10 cellular contexts compared by ENCODE assay signal in the genomic region with DNA sequence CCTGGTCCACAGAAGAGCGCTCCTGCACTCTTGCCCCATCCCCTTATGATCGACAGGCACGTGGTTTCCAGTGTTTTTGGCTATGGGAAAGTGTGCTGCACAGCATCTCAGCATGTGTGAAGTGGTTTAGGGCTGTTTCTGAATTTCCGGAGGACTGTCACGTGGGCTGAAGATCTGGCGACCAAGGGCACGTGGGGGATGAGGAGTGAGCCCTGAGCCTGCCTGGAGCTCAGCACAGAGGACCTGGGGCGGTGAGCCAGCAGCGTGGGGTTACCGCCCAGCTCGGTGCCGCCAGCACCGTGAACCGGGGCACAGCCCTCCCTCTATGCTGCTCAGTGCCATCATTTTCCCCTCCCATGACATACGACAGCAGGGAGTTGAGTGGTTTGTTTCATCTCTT.
DNase-seq lines count a peak whose midpoint lies in the region; ATAC-seq and TF ChIP-seq lines count a peak whose summit lies in the region.
"Had no signal": no experiment of that assay in that cellular context is flagged by ENCODE, and none has a peak within 500 bp of the region (broad histone marks: within the 10 kb centered on the region; RNA-seq: fewer than 3 reads in every experiment).

No MANE protein-coding gene starts in this region.

- H3K9ac ChIP-seq in Karpas-422 (ENCODE audit: low read length) = no peak overlapping the region

- no peaks in the 10 kb centered on the region for H3K36me3 ChIP-seq in BE2C
- H3K36me3 ChIP-seq in Karpas-422 (ENCODE audit: insufficient read depth, low read length) = no peaks in the 10 kb centered on the region

- ATAC-seq in GM19023 (IDR thresholded peaks at IDR 0.05; ENCODE audit: unreplicated experiment) = no peak
- ATAC-seq in HG02571 (IDR thresholded peaks at IDR 0.05; ENCODE audit: unreplicated experiment) = no peak

- no peaks in the 10 kb centered on the region for H3K79me2 ChIP-seq in Karpas-422 (ENCODE audit: low read length)

- no peaks in the 10 kb centered on the region for H4K20me1 ChIP-seq in Karpas-422 (ENCODE audit: insufficient read depth, low read depth, low read length)

- no peak overlapping the region for H3K27ac ChIP-seq in Karpas-422 (ENCODE audit: low read length)

- H3K9me3 ChIP-seq in BE2C (no peaks in the 10 kb centered on the region), Karpas-422 (ENCODE audit: low read length) (no peaks in the 10 kb centered on the region)

- no peak for TF ChIP-seq CTCF in BE2C (IDR thresholded peaks at IDR 0.05; ENCODE audit: low read depth, low read length)
- no peak for TF ChIP-seq CTCF in choroid plexus epithelial cell (conservative IDR thresholded peaks at IDR 0.05; ENCODE audit: low read depth, low read length)

- DNase-seq in BE2C (peak; percentile 68), choroid plexus epithelial cell (ENCODE audit: low read depth) (peak; percentile 45), NCI-H1436 treated with DMSO at 0.1 percent for 48 hours (lab: John Stamatoyannopoulos, UW) (no peak), Karpas-422 (no peak)
- peak; percentile 35 to 46 for DNase-seq in activated CD4-positive, alpha-beta T cell treated with anti-CD3 and anti-CD28 coated beads, Interleukin-2, amount 50 U/mL, for 48 hours
- DNase-seq in stimulated activated CD4-positive, alpha-beta T cell treated with anti-CD3 and anti-CD28 coated beads, Interleukin-15, amount 100 ng/mL, for 48 hours (ENCODE audit: low read depth in 2 of 2) = peak; percentile 14 to 33
- DNase-seq: amniotic stem cell, NCI-H510A treated with DMSO at 0.1 percent for 48 hours had no signal

- H3K9me2 ChIP-seq in Karpas-422 (replicated peaks; ENCODE audit: insufficient read depth, low read length) = no peaks in the 10 kb centered on the region

- H2AFZ ChIP-seq in Karpas-422 (ENCODE audit: low read length) = no peak overlapping the region

- H3K4me2 ChIP-seq in Karpas-422 (ENCODE audit: low read depth, low read length, poor library complexity, severe bottlenecking) = no peak overlapping the region

- no peak overlapping the region for H3K4me3 ChIP-seq in BE2C (ENCODE audit: low read depth, low read length)
- no peak overlapping the region for H3K4me3 ChIP-seq in choroid plexus epithelial cell (ENCODE audit: low read depth, low read length)
- H3K4me3 ChIP-seq in Karpas-422 (ENCODE audit: low read length) = no peak overlapping the region

- peaks cover 49% of the 10 kb centered on the region for H3K4me1 ChIP-seq in BE2C
- H3K4me1 ChIP-seq in Karpas-422 (ENCODE audit: low read length) = no peaks in the 10 kb centered on the region

- H3K27me3 ChIP-seq in BE2C (no peaks in the 10 kb centered on the region), Karpas-422 (ENCODE audit: low read length) (no peaks in the 10 kb centered on the region)

Comparison
In these comparisons a context has a peak if more than half of its experiments do, and no peak if none do; other contexts are left out.
1. DNase-seq: peak in BE2C (single experiment), activated CD4-positive, alpha-beta T cell treated with anti-CD3 and anti-CD28 coated beads, Interleukin-2, amount 50 U/mL, for 48 hours (2 of 2), choroid plexus epithelial cell (single experiment) and stimulated activated CD4-positive, alpha-beta T cell treated with anti-CD3 and anti-CD28 coated beads, Interleukin-15, amount 100 ng/mL, for 48 hours (2 of 2); none in NCI-H1436 treated with DMSO at 0.1 percent for 48 hours (single experiment) and Karpas-422 (single experiment).